17 cellular contexts compared by ENCODE assay signal in the genomic region with DNA sequence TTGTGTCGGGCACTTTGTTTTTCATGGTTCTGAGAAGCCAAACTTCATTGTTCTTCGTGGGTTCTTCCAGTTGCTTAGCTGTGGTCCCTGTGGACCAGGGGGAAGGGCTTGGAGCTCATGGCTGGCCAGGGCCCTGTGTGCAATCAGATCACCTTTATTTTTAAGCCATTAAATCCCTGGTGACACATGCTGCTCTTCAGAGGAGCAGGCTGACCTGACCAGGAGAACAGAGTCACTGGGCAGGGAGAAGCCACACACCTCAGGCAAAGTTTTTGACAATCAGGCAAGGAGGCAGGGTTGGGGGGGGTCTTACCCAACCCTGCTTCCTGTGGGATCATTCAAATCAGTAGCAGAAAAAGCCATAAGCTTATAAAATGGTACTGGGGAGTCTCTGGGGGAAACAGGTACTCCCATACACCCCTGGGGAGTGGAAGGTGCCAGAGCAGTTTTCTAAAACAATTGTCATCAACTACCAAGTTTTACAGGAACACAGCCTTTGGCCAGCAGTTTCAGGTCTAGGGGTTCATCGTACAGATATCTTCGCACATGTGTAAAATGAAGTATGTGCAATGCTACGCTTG.
"Had no signal": no experiment of that assay in that cellular context is flagged by ENCODE, and none has a peak within 500 bp of the region (broad histone marks: within the 10 kb centered on the region; RNA-seq: fewer than 3 reads in every experiment).

No MANE protein-coding gene starts in this region.

- H3K36me3 Mint-ChIP-seq: activated CD8-positive, alpha-beta memory T cell treated with anti-CD3 and anti-CD28 coated beads, Interleukin-2, amount 10 ng/mL, durations not matched to agents 7 days and 5 days; naive B cell; stimulated activated effector memory CD8-positive, alpha-beta T cell treated with anti-CD3 and anti-CD28 coated beads, Interleukin-12 subunit alpha, Interleukin-12 subunit beta, amount 100 ng/mL, for 72 hours had no signal

- DNase-seq: activated CD4-positive, alpha-beta T cell treated with anti-CD3 and anti-CD28 coated beads, Interleukin-2, amount 50 U/mL, for 48 hours; activated CD8-positive, alpha-beta memory T cell treated with anti-CD3 and anti-CD28 coated beads, Interleukin-2, amount 10 ng/mL, durations not matched to agents 7 days and 5 days; activated naive CD4-positive, alpha-beta T cell treated with anti-CD3 and anti-CD28 coated beads, Interleukin-2, amount 50 U/mL, for 16 hours; activated T-cell treated with anti-CD3 and anti-CD28 coated beads, Interleukin-2, amount 50 U/mL, for 1 hour; adrenal gland; left colon; naive B cell; stimulated activated CD4-positive, alpha-beta T cell treated with anti-CD3 and anti-CD28 coated beads, Interleukin-12 subunit alpha, Interleukin-12 subunit beta, amount 100 ng/mL, for 4 hours; stimulated activated CD4-positive, alpha-beta T cell treated with anti-CD3 and anti-CD28 coated beads, Interleukin-2, amount 100 ng/mL, for 24 hours; T-helper 9 cell; tibial artery had no signal

- H3K27me3 Mint-ChIP-seq: naive B cell had no signal

- ATAC-seq: activated CD8-positive, alpha-beta memory T cell treated with anti-CD3 and anti-CD28 coated beads, Interleukin-2, amount 10 ng/mL, durations not matched to agents 7 days and 5 days; left colon; stimulated activated effector memory CD8-positive, alpha-beta T cell treated with anti-CD3 and anti-CD28 coated beads, Interleukin-12 subunit alpha, Interleukin-12 subunit beta, amount 100 ng/mL, for 72 hours had no signal

- H3K79me2 ChIP-seq: parathyroid adenoma had no signal

- H3K4me3 Mint-ChIP-seq: activated CD8-positive, alpha-beta memory T cell treated with anti-CD3 and anti-CD28 coated beads, Interleukin-2, amount 10 ng/mL, durations not matched to agents 7 days and 5 days; stimulated activated effector memory CD8-positive, alpha-beta T cell treated with anti-CD3 and anti-CD28 coated beads, Interleukin-12 subunit alpha, Interleukin-12 subunit beta, amount 100 ng/mL, for 72 hours had no signal

- H3K9me3 ChIP-seq: adrenal gland, neutrophil, tibial artery, vagina had no signal

- H3K9me3 Mint-ChIP-seq: stimulated activated effector memory CD8-positive, alpha-beta T cell treated with anti-CD3 and anti-CD28 coated beads, Interleukin-12 subunit alpha, Interleukin-12 subunit beta, amount 100 ng/mL, for 72 hours had no signal

- H3K36me3 ChIP-seq: adrenal gland, neutrophil, tibial artery, vagina had no signal

- H3K27me3 ChIP-seq: adrenal gland, neutrophil, tibial artery, vagina had no signal

- H3K27ac Mint-ChIP-seq: activated CD8-positive, alpha-beta memory T cell treated with anti-CD3 and anti-CD28 coated beads, Interleukin-2, amount 10 ng/mL, durations not matched to agents 7 days and 5 days had no signal

- H3K4me1 ChIP-seq: adrenal gland, parathyroid adenoma, tibial artery, vagina had no signal

- H2AFZ ChIP-seq: parathyroid adenoma had no signal

- H3K9ac ChIP-seq: parathyroid adenoma had no signal

- H3K4me3 ChIP-seq: adrenal gland, lung, tibial artery, vagina had no signal

- H3K27ac ChIP-seq: adrenal gland, epithelial cell of prostate, neutrophil, parathyroid adenoma, tibial artery, vagina had no signal
